In the genomic region with DNA sequence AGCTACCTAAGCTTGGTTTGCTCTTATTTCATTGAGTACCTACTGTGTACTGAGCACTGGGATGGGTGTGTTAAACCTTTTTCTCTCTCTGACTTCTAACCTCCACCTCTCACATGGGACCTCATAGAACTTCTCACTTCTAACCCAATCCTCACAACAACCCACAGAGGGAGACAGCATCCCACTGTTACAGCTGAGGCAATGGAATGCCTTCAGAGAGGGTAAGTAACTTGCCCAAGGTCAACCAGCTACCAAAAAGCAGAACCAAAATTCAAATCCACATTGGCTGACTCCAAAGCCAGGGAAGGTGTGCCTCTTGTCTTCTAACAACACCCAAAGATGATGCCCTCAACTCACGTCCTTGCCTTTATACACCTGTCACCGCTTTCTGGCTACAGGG, we compare ENCODE assay signal across 13 cellular contexts. TPM values are rescaled to one million over a fixed set of nuclear protein-coding genes. Genes with fewer than 3 reads are reported as not detected.
DNase-seq lines count a peak whose midpoint lies in the region; ATAC-seq and TF ChIP-seq lines count a peak whose summit lies in the region.
"Had no signal": no experiment of that assay in that cellular context is flagged by ENCODE, and none has a peak within 500 bp of the region (broad histone marks: within the 10 kb centered on the region; RNA-seq: fewer than 3 reads in every experiment).

No MANE protein-coding gene starts in this region.

- no peaks in the 10 kb centered on the region for H3K27me3 Mint-ChIP-seq in activated CD8-positive, alpha-beta memory T cell treated with anti-CD3 and anti-CD28 coated beads, Interleukin-2, amount 10 ng/mL, durations not matched to agents 7 days and 5 days
- H3K27me3 Mint-ChIP-seq in Caco-2 (ENCODE audit: insufficient read depth, unreplicated experiment), result no peaks in the 10 kb centered on the region

- peaks cover 22% of the 10 kb centered on the region for H3K36me3 Mint-ChIP-seq in activated CD8-positive, alpha-beta memory T cell treated with anti-CD3 and anti-CD28 coated beads, Interleukin-2, amount 10 ng/mL, durations not matched to agents 7 days and 5 days
- no peaks in the 10 kb centered on the region for H3K36me3 Mint-ChIP-seq in Caco-2 (ENCODE audit: insufficient read depth, unreplicated experiment)

- H3K36me3 ChIP-seq in brain microvascular endothelial cell (replicated peaks) (no peaks in the 10 kb centered on the region), spleen (peaks cover 0 to 11% (median 0%) of the 10 kb centered on the region in 6 donors), Caco-2 (ENCODE audit: control insufficient read depth, insufficient read depth, low read length) (no peaks in the 10 kb centered on the region)
- H3K36me3 ChIP-seq: BLaER1, stomach had no signal

- in situ Hi-C loops in brain microvascular endothelial cell (cut with HindIII; ENCODE audit: low pct_ligation_motif_present, low sequenced_read_pairs), result no loop called here

- H3K27ac ChIP-seq in brain microvascular endothelial cell (no peak overlapping the region), spleen (peak overlapping the region in 7 of 8 donors; percentile 6 to 95 (median 94))
- H3K27ac ChIP-seq: BLaER1 had no signal

- peaks cover 77% of the 10 kb centered on the region for H3K4me1 Mint-ChIP-seq in activated CD8-positive, alpha-beta memory T cell treated with anti-CD3 and anti-CD28 coated beads, Interleukin-2, amount 10 ng/mL, durations not matched to agents 7 days and 5 days
- peaks cover 12% of the 10 kb centered on the region for H3K4me1 Mint-ChIP-seq in Caco-2 (ENCODE audit: low read depth, unreplicated experiment)

- H3K27me3 ChIP-seq in brain microvascular endothelial cell (replicated peaks), result no peaks in the 10 kb centered on the region
- no peaks in the 10 kb centered on the region for H3K27me3 ChIP-seq in spleen (replicated peaks in 1 of 7)
- H3K27me3 ChIP-seq in Caco-2 (replicated peaks; ENCODE audit: control insufficient read depth, insufficient read depth, low read length), result no peaks in the 10 kb centered on the region
- H3K27me3 ChIP-seq: dorsolateral prefrontal cortex, stomach had no signal

- DNase-seq in activated CD8-positive, alpha-beta memory T cell treated with anti-CD3 and anti-CD28 coated beads, Interleukin-2, amount 10 ng/mL, durations not matched to agents 7 days and 5 days, result no peak
- DNase-seq in activated CD8-positive, alpha-beta memory T cell treated with anti-CD3 and anti-CD28 coated beads, Interleukin-2, amount 50 U/mL, for 48 hours, result no peak
- DNase-seq in MV-4-11 (lab: John Stamatoyannopoulos, UW), result peak; percentile 67
- DNase-seq in brain microvascular endothelial cell, result no peak
- no peak for DNase-seq in spleen
- DNase-seq in stimulated activated CD4-positive, alpha-beta T cell treated with anti-CD3 and anti-CD28 coated beads, Interleukin-1b, Interleukin-23, amount 100 ng/mL, for 48 hours, result no peak
- DNase-seq in A172 (ENCODE audit: low spot score), result no peak
- DNase-seq in Caco-2, result no peak
- DNase-seq: NCI-H526, stomach, T1000 had no signal

- no peak for TF ChIP-seq POLR2A in spleen (IDR thresholded peaks at IDR 0.05)

- H3K4me3 ChIP-seq in brain microvascular endothelial cell (ENCODE audit: low read depth, low read length) (no peak overlapping the region), spleen (no peak overlapping the region), Caco-2 (ENCODE audit: low read depth, low read length) (no peak overlapping the region)
- H3K4me3 ChIP-seq: BLaER1, dorsolateral prefrontal cortex, stomach had no signal

- peak overlapping the region; percentile 71 for H3K27ac Mint-ChIP-seq in activated CD8-positive, alpha-beta memory T cell treated with anti-CD3 and anti-CD28 coated beads, Interleukin-2, amount 10 ng/mL, durations not matched to agents 7 days and 5 days
- H3K27ac Mint-ChIP-seq in Caco-2 (ENCODE audit: unreplicated experiment), result no peak overlapping the region

- intact Hi-C loops in spleen (cut with DNase I; ENCODE audit: low total_unique reads), result loop anchor here (5.0 to 10.0 kb wide), 2 partner anchors 55 to 467 kb away; partner anchors contain the start of genes RBPJ and SMIM20
- intact Hi-C loops in Caco-2 (cut with micrococcal nuclease; ENCODE audit: unreplicated experiment), result no loop called here

- peaks cover 67 to 96% (median 87%) of the 10 kb centered on the region in 6 donors for H3K4me1 ChIP-seq in spleen
- H3K4me1 ChIP-seq in Caco-2, result no peaks in the 10 kb centered on the region

- H3K9me3 ChIP-seq in spleen (no peaks in the 10 kb centered on the region), Caco-2 (no peaks in the 10 kb centered on the region)
- H3K9me3 ChIP-seq: BLaER1, stomach had no signal

- ATAC-seq in activated CD8-positive, alpha-beta memory T cell treated with anti-CD3 and anti-CD28 coated beads, Interleukin-2, amount 10 ng/mL, durations not matched to agents 7 days and 5 days, result no peak

- BruUV-seq in Caco-2 (replicated peaks; lab: Mats Ljungman, UMichigan), result no TSS peak

- no peak overlapping the region for H3K4me3 Mint-ChIP-seq in activated CD8-positive, alpha-beta memory T cell treated with anti-CD3 and anti-CD28 coated beads, Interleukin-2, amount 10 ng/mL, durations not matched to agents 7 days and 5 days
- H3K4me3 Mint-ChIP-seq in Caco-2 (ENCODE audit: unreplicated experiment), result no peak overlapping the region

- TF ChIP-seq CTCF in brain microvascular endothelial cell (IDR thresholded peaks at IDR 0.05; ENCODE audit: low read depth, low read length, missing control alignments) (peak; percentile 35), spleen (IDR thresholded peaks at IDR 0.05 in 8 of 11, conservative IDR thresholded peaks at IDR 0.05 in 3 of 11) (peak in 2 of 11 experiments; percentile 15 to 19), Caco-2 (IDR thresholded peaks at IDR 0.05; ENCODE audit: insufficient read depth in 1 of 2, low read depth in 1 of 2, low read length in 1 of 2, severe bottlenecking in 1 of 2, unreplicated experiment in 1 of 2) (no peak)

- POLR2A ChIA-PET in Caco-2 (lab: Charles Lee), result no interaction called here

- CTCF ChIA-PET in activated CD8-positive, alpha-beta memory T cell treated with anti-CD3 and anti-CD28 coated beads, Interleukin-2, amount 10 ng/mL, durations not matched to agents 7 days and 5 days (lab: Charles Lee), result no interaction called here
- CTCF ChIA-PET in Caco-2 (lab: Charles Lee), result no interaction called here

- H3K9me3 Mint-ChIP-seq in activated CD8-positive, alpha-beta memory T cell treated with anti-CD3 and anti-CD28 coated beads, Interleukin-2, amount 10 ng/mL, durations not matched to agents 7 days and 5 days (ENCODE audit: low read depth), result no peaks in the 10 kb centered on the region
- H3K9me3 Mint-ChIP-seq in Caco-2 (ENCODE audit: unreplicated experiment), result no peaks in the 10 kb centered on the region

- 88 to 98% (median 96%) methylated on average over 2 of the region's 2 CpGs for WGBS in spleen, 5 donors

RNA-seq across cellular contexts. Expression of gene SEL1L3, which starts 5.4 kb away (rescaled TPM):
- 10 to 100 TPM; 66.3 to 82.8 TPM for total RNA-seq in activated CD8-positive, alpha-beta memory T cell treated with anti-CD3 and anti-CD28 coated beads, Interleukin-2, amount 10 ng/mL, durations not matched to agents 7 days and 5 days
- total RNA-seq in spleen, result 100 to 1,000 TPM; 125 to 319 (median 133) TPM
- 100 to 1,000 TPM in 1 of 3 donors, 10 to 100 TPM in 2; 59.0 to 102 (median 81.3) TPM for polyA plus RNA-seq in spleen
- 66.6 and 67.0 TPM in 2 replicates for total RNA-seq in A172 (2014; rRNA removed; shearing (Covaris generic))
- total RNA-seq in Caco-2 (2022), result 15.3 and 15.7 TPM in 2 replicates

RNA-seq across cellular contexts. Expression of gene SMIM20, which starts 56.6 kb away (rescaled TPM):
- 1 to 10 TPM; 9.6 to 9.9 TPM for total RNA-seq in activated CD8-positive, alpha-beta memory T cell treated with anti-CD3 and anti-CD28 coated beads, Interleukin-2, amount 10 ng/mL, durations not matched to agents 7 days and 5 days
- total RNA-seq in spleen (10 to 100 TPM; 15.7 to 25.9 (median 20.2) TPM), Caco-2 (2022) (18.5 and 20.1 TPM in 2 replicates)
- 10 to 100 TPM; 39.7 to 61.0 (median 45.8) TPM for polyA plus RNA-seq in spleen
- total RNA-seq in A172 (2014; rRNA removed; shearing (Covaris generic)), result 44.7 and 51.7 TPM in 2 replicates
